ENCODE assay signal across 9 cellular contexts in genomic region chr2:8090748-8091700, GRCh38.
A peak's percentile ranks its signal among the peaks of the same experiment; 100 is the strongest.
DNase-seq lines count a peak whose midpoint lies in the region; ATAC-seq and TF ChIP-seq lines count a peak whose summit lies in the region.
"Had no signal": no experiment of that assay in that cellular context is flagged by ENCODE, and none has a peak within 500 bp of the region (broad histone marks: within the 10 kb centered on the region; RNA-seq: fewer than 3 reads in every experiment).

No MANE protein-coding gene starts in this region.

- no peak overlapping the region for H4K91ac ChIP-seq in H9 (ENCODE audit: insufficient read length, low read depth, low read length)

- no peak overlapping the region for H3K56ac ChIP-seq in H9 (ENCODE audit: insufficient read length, low read depth, low read length)

- no peak overlapping the region for H3K9ac ChIP-seq in endodermal cell (ENCODE audit: extremely low read depth, low read length, poor library complexity, severe bottlenecking)
- H3K9ac ChIP-seq in parathyroid adenoma, result no peak overlapping the region
- no peak overlapping the region for H3K9ac ChIP-seq in H9 (ENCODE audit: extremely low read depth, insufficient read length, low read length)

- no peak overlapping the region for H4K5ac ChIP-seq in H9 (ENCODE audit: insufficient read length, low read depth, low read length)

- H3K4me1 Mint-ChIP-seq in endodermal cell, result no peaks in the 10 kb centered on the region
- H3K4me1 Mint-ChIP-seq in H9, result peaks cover 5 to 8% of the 10 kb centered on the region in 2 experiments; a peak in 3 of 4 replicates

- H3K79me2 ChIP-seq in parathyroid adenoma, result no peaks in the 10 kb centered on the region
- no peaks in the 10 kb centered on the region for H3K79me2 ChIP-seq in H9 (ENCODE audit: insufficient read depth, low read length)

- H3K79me1 ChIP-seq in H9 (ENCODE audit: insufficient read depth, low read depth, low read length, poor library complexity, severe bottlenecking), result no peaks in the 10 kb centered on the region

- H3K4me3 ChIP-seq in endodermal cell (ENCODE audit: low read length) (no peak overlapping the region), parathyroid adenoma (ENCODE audit: low read depth, low read length) (no peak overlapping the region)

- peak overlapping the region; percentile 71 for H2AFZ ChIP-seq in parathyroid adenoma
- no peak overlapping the region for H2AFZ ChIP-seq in H9 (ENCODE audit: low read length)

- no peak overlapping the region for H2BK15ac ChIP-seq in H9 (ENCODE audit: low read depth, low read length)

- no peak overlapping the region for H3K18ac ChIP-seq in H9 (ENCODE audit: insufficient read length, low read depth, low read length)

- no peaks in the 10 kb centered on the region for H3K27me3 ChIP-seq in endodermal cell (ENCODE audit: control insufficient read depth, insufficient read depth, low read length, poor library complexity, severe bottlenecking)
- no peaks in the 10 kb centered on the region for H3K27me3 ChIP-seq in parathyroid adenoma (ENCODE audit: control insufficient read depth, insufficient read depth, low read length)
- no peaks in the 10 kb centered on the region for H3K27me3 ChIP-seq in H9 (ENCODE audit: insufficient read depth, low read length)

- no peak overlapping the region for H3K23ac ChIP-seq in H9 (ENCODE audit: insufficient read length, low read depth, low read length)

- H3K9me3 ChIP-seq in endodermal cell (ENCODE audit: control insufficient read depth, low read length) (no peaks in the 10 kb centered on the region), parathyroid adenoma (ENCODE audit: control insufficient read depth, low read length) (no peaks in the 10 kb centered on the region), H9 (ENCODE audit: control insufficient read depth, low read depth, low read length) (no peaks in the 10 kb centered on the region)

- no peak overlapping the region for H2BK12ac ChIP-seq in H9 (ENCODE audit: insufficient read length, low read depth, low read length)

- peaks cover 2% of the 10 kb centered on the region for H3K27me3 Mint-ChIP-seq in endodermal cell (ENCODE audit: insufficient read depth)
- H3K27me3 Mint-ChIP-seq in H9 (ENCODE audit: low read depth), result no peaks in the 10 kb centered on the region

- no peak overlapping the region for H4K8ac ChIP-seq in H9 (replicated peaks; ENCODE audit: insufficient read length, low read depth, low read length)

- H3K4me3 Mint-ChIP-seq in endodermal cell, result no peak overlapping the region
- H3K4me3 Mint-ChIP-seq in H9, result no peak overlapping the region

- H2BK20ac ChIP-seq in H9 (ENCODE audit: low read depth, low read length, poor library complexity, severe bottlenecking), result no peak overlapping the region

- H3K27ac Mint-ChIP-seq in endodermal cell (no peak overlapping the region), H9 (no peak overlapping the region)

- H2AK5ac ChIP-seq in H9 (ENCODE audit: insufficient read length, low read length), result no peak overlapping the region

- H3K4me2 ChIP-seq in parathyroid adenoma (ENCODE audit: low read length), result no peak overlapping the region
- H3K4me2 ChIP-seq in H9 (ENCODE audit: insufficient read depth, insufficient read length, low read length), result no peak overlapping the region

- H4K20me1 ChIP-seq in H9 (ENCODE audit: control insufficient read depth, insufficient read depth, insufficient read length), result no peaks in the 10 kb centered on the region

- DNase-seq in SKM-1 (lab: John Stamatoyannopoulos, UW; ENCODE audit: unreplicated experiment) (peak; percentile 48), endodermal cell (peak; percentile 47), NCI-H187 treated with DMSO at 0.1 percent for 48 hours (lab: John Stamatoyannopoulos, UW) (no peak), H9 (no peak)
- DNase-seq in central memory CD4-positive, alpha-beta T cell, result no peak

- ATAC-seq in GM18861 (IDR thresholded peaks at IDR 0.05; ENCODE audit: unreplicated experiment), result peak; percentile 77
- peak; percentile 91 for ATAC-seq in HG03280 (IDR thresholded peaks at IDR 0.05; ENCODE audit: unreplicated experiment)

- no peaks in the 10 kb centered on the region for H3K23me2 ChIP-seq in H9 (ENCODE audit: insufficient read length, low read depth, low read length, poor library complexity, severe bottlenecking)

- H3K9me3 Mint-ChIP-seq in endodermal cell (no peaks in the 10 kb centered on the region), H9 (no peaks in the 10 kb centered on the region)

- H3K36me3 Mint-ChIP-seq in endodermal cell (ENCODE audit: low read depth), result no peaks in the 10 kb centered on the region
- H3K36me3 Mint-ChIP-seq in H9 (ENCODE audit: insufficient read depth in 1 of 3, low read depth in 3 of 3), result no peaks in the 10 kb centered on the region; a peak in 2 of 7 replicates

- no peaks in the 10 kb centered on the region for H3K4me1 ChIP-seq in endodermal cell (ENCODE audit: control insufficient read depth, insufficient read depth, low read length)
- peaks cover 14% of the 10 kb centered on the region for H3K4me1 ChIP-seq in parathyroid adenoma
- H3K4me1 ChIP-seq in H9 (ENCODE audit: insufficient read depth, low read length), result no peaks in the 10 kb centered on the region

- no peak overlapping the region for H3T11ph ChIP-seq in H9 (ENCODE audit: low read length)

- H3K27ac ChIP-seq in endodermal cell (ENCODE audit: low read depth, low read length) (no peak overlapping the region), parathyroid adenoma (peak overlapping the region; percentile 50), H9 (ENCODE audit: insufficient read length, low read depth, low read length) (no peak overlapping the region)
- H3K27ac ChIP-seq: VCaP had no signal

- H3K36me3 ChIP-seq in endodermal cell (ENCODE audit: control insufficient read depth, insufficient read depth, low read length) (no peaks in the 10 kb centered on the region), parathyroid adenoma (ENCODE audit: control insufficient read depth, insufficient read depth, low read length) (no peaks in the 10 kb centered on the region)

- no peak for TF ChIP-seq CTCF in endodermal cell (conservative IDR thresholded peaks at IDR 0.05)
- TF ChIP-seq CTCF in parathyroid adenoma (IDR thresholded peaks at IDR 0.05), result no peak
- no peak for TF ChIP-seq CTCF in H9 (conservative IDR thresholded peaks at IDR 0.05)

- H3K4ac ChIP-seq in H9 (ENCODE audit: low read depth, low read length), result no peak overlapping the region

- 96 to 100% methylated on average over 3 to 5 of the region's 5 CpGs for WGBS in endodermal cell (ENCODE audit: insufficient coverage in 1 of 2, insufficient read length in 1 of 2), 2 experiments
- no CpG with 5 or more reads among the region's 5 CpGs for WGBS in H9 (ENCODE audit: extremely low coverage, insufficient read length, low lambda C conversion rate)

- H2BK5ac ChIP-seq in H9 (ENCODE audit: insufficient read length, low read length), result no peak overlapping the region

- no peak overlapping the region for H3K14ac ChIP-seq in H9 (ENCODE audit: insufficient read depth, low read length)

- H2BK120ac ChIP-seq in H9 (ENCODE audit: low read depth, low read length, poor library complexity, severe bottlenecking), result no peak overlapping the region

Comparison
In these comparisons a context has a peak if more than half of its experiments do, and no peak if none do; other contexts are left out.
1. DNase-seq: peak in SKM-1 (single experiment) and endodermal cell (single experiment); none in central memory CD4-positive, alpha-beta T cell (single experiment), NCI-H187 treated with DMSO at 0.1 percent for 48 hours (single experiment) and H9 (single experiment).